27 cellular contexts compared by ENCODE assay signal in genomic region chr14:58665773-58666500, GRCh38.
"Had no signal": no experiment of that assay in that cellular context is flagged by ENCODE, and none has a peak within 500 bp of the region (broad histone marks: within the 10 kb centered on the region; RNA-seq: fewer than 3 reads in every experiment).

No MANE protein-coding gene starts in this region.

- FAIRE-seq: endometrium had no signal

- H3K4me3 Mint-ChIP-seq: activated B cell treated with CpG ODN at 0.5 μM for 24 hours; activated CD8-positive, alpha-beta memory T cell treated with anti-CD3 and anti-CD28 coated beads, Interleukin-2, amount 10 ng/mL, durations not matched to agents 7 days and 5 days; activated CD8-positive, alpha-beta T cell treated with anti-CD3 and anti-CD28 coated beads for 36 hours; dendritic cell treated with granulocyte-macrophage colony-stimulating factor and Interleukin-4, amounts not matched to agents 40 ng/mL and 50 ng/mL, for 4 days; memory B cell; naive B cell; T-helper 17 cell had no signal

- H3K27ac ChIP-seq: body of pancreas, heart right ventricle, sigmoid colon, upper lobe of right lung had no signal

- H3K36me3 ChIP-seq: heart right ventricle, sigmoid colon, upper lobe of right lung had no signal

- H3K4me1 Mint-ChIP-seq: activated B cell treated with CpG ODN at 0.5 μM for 24 hours; activated CD8-positive, alpha-beta memory T cell treated with anti-CD3 and anti-CD28 coated beads, Interleukin-2, amount 10 ng/mL, durations not matched to agents 7 days and 5 days; memory B cell; naive B cell had no signal

- H3K9me3 ChIP-seq: body of pancreas, heart right ventricle, mucosa of descending colon, sigmoid colon, upper lobe of right lung had no signal

- H3K36me3 Mint-ChIP-seq: activated CD8-positive, alpha-beta memory T cell treated with anti-CD3 and anti-CD28 coated beads, Interleukin-2, amount 10 ng/mL, durations not matched to agents 7 days and 5 days; memory B cell; naive B cell had no signal

- H3K27me3 ChIP-seq: body of pancreas, heart right ventricle, sigmoid colon, upper lobe of right lung had no signal

- H3K4me2 ChIP-seq: smooth muscle cell had no signal

- H3K4me3 ChIP-seq: body of pancreas, heart right ventricle, mucosa of descending colon, sigmoid colon, smooth muscle cell, upper lobe of right lung had no signal

- ATAC-seq: activated CD8-positive, alpha-beta memory T cell treated with anti-CD3 and anti-CD28 coated beads, Interleukin-2, amount 10 ng/mL, durations not matched to agents 7 days and 5 days; activated CD8-positive, alpha-beta T cell treated with anti-CD3 and anti-CD28 coated beads for 36 hours; body of pancreas; heart right ventricle; left colon; mucosa of descending colon; T-helper 17 cell; upper lobe of right lung had no signal

- H3K4me1 ChIP-seq: sigmoid colon, upper lobe of right lung had no signal

- H3K27ac Mint-ChIP-seq: activated B cell treated with CpG ODN at 0.5 μM for 24 hours; activated CD8-positive, alpha-beta memory T cell treated with anti-CD3 and anti-CD28 coated beads, Interleukin-2, amount 10 ng/mL, durations not matched to agents 7 days and 5 days; activated CD8-positive, alpha-beta T cell treated with anti-CD3 and anti-CD28 coated beads for 36 hours; activated T-helper 2 cell treated with anti-CD3 and anti-CD28 coated beads, Interferon-gamma antibody, Interleukin-2, Interleukin-4, amounts not matched to agents 10 μg/mL and 5 μg/mL and 100 μg/mL, durations not matched to agents 14 hours and 24 hours and 36 hours; dendritic cell treated with granulocyte-macrophage colony-stimulating factor and Interleukin-4, amounts not matched to agents 40 ng/mL and 50 ng/mL, for 4 days; memory B cell; naive B cell; T-helper 17 cell had no signal

- H3K27me3 Mint-ChIP-seq: activated CD8-positive, alpha-beta T cell treated with anti-CD3 and anti-CD28 coated beads for 36 hours; dendritic cell treated with granulocyte-macrophage colony-stimulating factor and Interleukin-4, amounts not matched to agents 40 ng/mL and 50 ng/mL, for 4 days; memory B cell had no signal

- H3K9me3 Mint-ChIP-seq: activated B cell treated with CpG ODN at 0.5 μM for 24 hours; activated CD8-positive, alpha-beta T cell treated with anti-CD3 and anti-CD28 coated beads for 36 hours; activated T-helper 2 cell treated with anti-CD3 and anti-CD28 coated beads, Interferon-gamma antibody, Interleukin-2, Interleukin-4, amounts not matched to agents 10 μg/mL and 5 μg/mL and 100 μg/mL, durations not matched to agents 14 hours and 24 hours and 36 hours; dendritic cell treated with granulocyte-macrophage colony-stimulating factor and Interleukin-4, amounts not matched to agents 40 ng/mL and 50 ng/mL, for 4 days; memory B cell; naive B cell had no signal

- DNase-seq: activated B cell treated with CpG ODN at 0.5 μM for 24 hours; activated CD4-positive, alpha-beta T cell treated with anti-CD3 and anti-CD28 coated beads for 4 hours; activated CD8-positive, alpha-beta memory T cell treated with anti-CD3 and anti-CD28 coated beads, Interleukin-2, amount 10 ng/mL, durations not matched to agents 7 days and 5 days; activated CD8-positive, alpha-beta T cell treated with anti-CD3 and anti-CD28 coated beads for 36 hours; activated naive CD4-positive, alpha-beta T cell; activated T-cell treated with anti-CD3 and anti-CD28 coated beads for 4 hours; anterior cingulate cortex; body of pancreas; effector CD4-positive, alpha-beta T cell; heart right ventricle; islet precursor cell; left colon; mucosa of descending colon; naive B cell; occipital lobe; sigmoid colon; stimulated activated CD4-positive, alpha-beta T cell treated with anti-CD3 and anti-CD28 coated beads, Interleukin-15, amount 100 ng/mL, for 24 hours; stimulated activated CD8-positive, alpha-beta memory T cell treated with anti-CD3 and anti-CD28 coated beads, Interleukin-4, amount 100 ng/mL, for 48 hours; stimulated activated naive CD4-positive, alpha-beta T cell; SW 1271; T-helper 17 cell; upper lobe of right lung had no signal
